Comparison of ENCODE assay signal across 1 cellular context in genomic region chr15:38708672-38709188, GRCh38.
TF ChIP-seq lines count a peak whose summit lies in the region.

No MANE protein-coding gene starts in this region.

TF ChIP-seq in HEK293, 187 proteins besides CTCF, POLR2A, EP300 and RAD21:
- TF ChIP-seq ATF2 (tag by site-specific recombination; IDR thresholded peaks at IDR 0.05; ENCODE audit: low read depth) (peak; percentile 73), ZNF792 (tag by site-specific recombination; IDR thresholded peaks at IDR 0.05) (no peak)
TF ChIP-seq in HEK293: peak in this region for 1.
